In genomic region chrX:6225307-6226052, GRCh38 we compare ENCODE assay signal across 9 cellular contexts. TPM values are rescaled to one million over a fixed set of nuclear protein-coding genes. Genes with fewer than 3 reads are reported as not detected.
A peak's percentile ranks its signal among the peaks of the same experiment; 100 is the strongest.
DNase-seq lines count a peak whose midpoint lies in the region; ATAC-seq and TF ChIP-seq lines count a peak whose summit lies in the region.
"Had no signal": no experiment of that assay in that cellular context is flagged by ENCODE, and none has a peak within 500 bp of the region (broad histone marks: within the 10 kb centered on the region; RNA-seq: fewer than 3 reads in every experiment).

No MANE protein-coding gene starts in this region.

- no peaks in the 10 kb centered on the region for H3K36me3 Mint-ChIP-seq in CD4-positive, alpha-beta T cell (ENCODE audit: low read depth)

- ATAC-seq in CD4-positive, alpha-beta T cell (ENCODE audit: poor library complexity) = no peak
- ATAC-seq in HG03097 (IDR thresholded peaks at IDR 0.05; ENCODE audit: low FRiP score, unreplicated experiment) (no peak), HG02981 (IDR thresholded peaks at IDR 0.05; ENCODE audit: unreplicated experiment) (no peak), HG03280 (IDR thresholded peaks at IDR 0.05; ENCODE audit: unreplicated experiment) (no peak)

- no peak overlapping the region for H2BK12ac ChIP-seq in neuronal stem cell (ENCODE audit: low read length)

- H3K27me3 Mint-ChIP-seq in CD4-positive, alpha-beta T cell = peaks cover 18% of the 10 kb centered on the region

- no peak overlapping the region for H3K27ac ChIP-seq in CD4-positive, alpha-beta T cell (ENCODE audit: low read depth, low read length)
- H3K27ac ChIP-seq in neuronal stem cell (replicated peaks; ENCODE audit: low read length) = peak overlapping the region; percentile 80

- H3K9me3 Mint-ChIP-seq in CD4-positive, alpha-beta T cell = no peaks in the 10 kb centered on the region

- H3K9me3 ChIP-seq in CD4-positive, alpha-beta T cell (ENCODE audit: control insufficient read depth, low read length) = no peaks in the 10 kb centered on the region
- H3K9me3 ChIP-seq in Loucy (ENCODE audit: insufficient read depth, low read depth, low read length) = no peaks in the 10 kb centered on the region
- no peaks in the 10 kb centered on the region for H3K9me3 ChIP-seq in endocrine pancreas (ENCODE audit: control insufficient read depth, low read length)
- no peaks in the 10 kb centered on the region for H3K9me3 ChIP-seq in neuronal stem cell (replicated peaks in 1 of 2; ENCODE audit: control insufficient read depth in 2 of 2, insufficient read depth in 1 of 2, low read depth in 1 of 2, low read length in 2 of 2)

- no peak overlapping the region for H3K4ac ChIP-seq in neuronal stem cell (ENCODE audit: low read length)

- DNase-seq in CD4-positive, alpha-beta T cell = no peak
- DNase-seq in neuronal stem cell (ENCODE audit: low spot score) = peak; percentile 0
- DNase-seq in mucosa of gallbladder (ENCODE audit: low spot score) = no peak
- DNase-seq: EL had no signal

- H3K23ac ChIP-seq in neuronal stem cell (ENCODE audit: low read depth, low read length, poor library complexity) = no peak overlapping the region

- peaks cover 1% of the 10 kb centered on the region for H3K79me1 ChIP-seq in neuronal stem cell (ENCODE audit: low read depth, low read length)

- no peak overlapping the region for H2BK15ac ChIP-seq in neuronal stem cell (ENCODE audit: low read length)

- no peak overlapping the region for H2AK5ac ChIP-seq in neuronal stem cell (ENCODE audit: low read depth, low read length)

- peaks cover 48% of the 10 kb centered on the region for H3K79me2 ChIP-seq in Loucy (ENCODE audit: insufficient read depth, low read length)

- H3K4me2 ChIP-seq in Loucy (ENCODE audit: low read depth, low read length, poor library complexity, severe bottlenecking) (peak overlapping the region; percentile 83), neuronal stem cell (ENCODE audit: insufficient read depth, low read length, poor library complexity, severe bottlenecking) (peak overlapping the region; percentile 45)

- H3K18ac ChIP-seq in neuronal stem cell (ENCODE audit: low read length) = no peak overlapping the region

- H3K4me1 ChIP-seq in Loucy (ENCODE audit: insufficient read depth, low read length, poor library complexity, severe bottlenecking) = peaks cover 9% of the 10 kb centered on the region
- H3K4me1 ChIP-seq in endocrine pancreas (ENCODE audit: control insufficient read depth, insufficient read depth, low read length) = no peaks in the 10 kb centered on the region
- peaks cover 0 to 4% of the 10 kb centered on the region in 2 donors for H3K4me1 ChIP-seq in neuronal stem cell (ENCODE audit: control insufficient read depth in 2 of 2, insufficient read depth in 1 of 2, low read depth in 1 of 2, low read length in 2 of 2)

- no peaks in the 10 kb centered on the region for H3F3A ChIP-seq in Loucy (ENCODE audit: low read depth)

- no CpG with 5 or more reads among the region's 18 CpGs for WGBS in neuronal stem cell (ENCODE audit: extremely low coverage in 2 of 2, insufficient read length in 2 of 2, insufficient replicate concordance in 1 of 2), 2 donors

- H3K4me1 Mint-ChIP-seq in CD4-positive, alpha-beta T cell (ENCODE audit: low read depth) = peaks cover 4% of the 10 kb centered on the region

- H3K27ac Mint-ChIP-seq in CD4-positive, alpha-beta T cell = no peak overlapping the region

- H4K8ac ChIP-seq in neuronal stem cell (ENCODE audit: low read depth, low read length) = no peak overlapping the region

- POLR2A ChIA-PET in CD4-positive, alpha-beta T cell (lab: Charles Lee) = no interaction called here

- H2BK5ac ChIP-seq in neuronal stem cell (ENCODE audit: low read length) = no peak overlapping the region

- peak overlapping the region; percentile 83; the same call in 1 of the 2 replicates for H2AFZ ChIP-seq in Loucy (ENCODE audit: low read length)
- peak overlapping the region; percentile 92 for H2AFZ ChIP-seq in neuronal stem cell (ENCODE audit: low read length)

- H3K9ac ChIP-seq in Loucy (ENCODE audit: low read depth, low read length, poor library complexity, severe bottlenecking) (peak overlapping the region; percentile 80), endocrine pancreas (ENCODE audit: control insufficient read depth, insufficient read depth, low read length) (no peak overlapping the region), neuronal stem cell (ENCODE audit: low read depth, low read length, poor library complexity) (no peak overlapping the region)

- H3K36me3 ChIP-seq in Loucy (ENCODE audit: insufficient read depth, low read length) (no peaks in the 10 kb centered on the region), endocrine pancreas (ENCODE audit: control insufficient read depth, insufficient read depth, low read length) (no peaks in the 10 kb centered on the region), neuronal stem cell (replicated peaks in 1 of 2; ENCODE audit: control insufficient read depth in 2 of 2, insufficient read depth in 2 of 2, low read length in 2 of 2) (no peaks in the 10 kb centered on the region)

- H2BK120ac ChIP-seq in neuronal stem cell (ENCODE audit: low read depth, low read length) = no peak overlapping the region

- H4K20me1 ChIP-seq in Loucy (ENCODE audit: insufficient read depth, low read length, poor library complexity, severe bottlenecking) = no peaks in the 10 kb centered on the region

- TF ChIP-seq CTCF in CD4-positive, alpha-beta T cell (IDR thresholded peaks at IDR 0.05) = no peak
- no peak for TF ChIP-seq CTCF in Loucy (conservative IDR thresholded peaks at IDR 0.05; ENCODE audit: low read length)

- peaks cover 26% of the 10 kb centered on the region for H3K27me3 ChIP-seq in CD4-positive, alpha-beta T cell (ENCODE audit: control insufficient read depth, insufficient read depth, low read length)
- H3K27me3 ChIP-seq in Loucy (ENCODE audit: insufficient read depth, low read length, poor library complexity, severe bottlenecking) (no peaks in the 10 kb centered on the region), endocrine pancreas (ENCODE audit: control insufficient read depth, insufficient read depth, low read length) (no peaks in the 10 kb centered on the region), neuronal stem cell (ENCODE audit: control insufficient read depth in 3 of 3, insufficient read depth in 3 of 3, low read depth in 1 of 3, low read length in 3 of 3) (no peaks in the 10 kb centered on the region)

- no peaks in the 10 kb centered on the region for H3K9me2 ChIP-seq in Loucy (replicated peaks; ENCODE audit: low read depth, low read length)

- peak overlapping the region; percentile 65 for H3K4me3 Mint-ChIP-seq in CD4-positive, alpha-beta T cell

- intact Hi-C loops in CD4-positive, alpha-beta T cell (cut with DNase I, micrococcal nuclease) = no loop called here

- CTCF ChIA-PET in CD4-positive, alpha-beta T cell (lab: Charles Lee) = no interaction called here

- no peak overlapping the region for H4K91ac ChIP-seq in neuronal stem cell (ENCODE audit: low read depth, low read length, poor library complexity)

- H3K4me3 ChIP-seq in Loucy (ENCODE audit: low read length, poor library complexity, severe bottlenecking) = peak overlapping the region; percentile 85
- H3K4me3 ChIP-seq in endocrine pancreas (ENCODE audit: control insufficient read depth, insufficient read depth, low read length) = peak overlapping the region; percentile 5
- H3K4me3 ChIP-seq in neuronal stem cell (ENCODE audit: low read length in 2 of 2) = peak overlapping the region; percentile 74 to 93

- H3K14ac ChIP-seq in neuronal stem cell (ENCODE audit: low read length) = no peak overlapping the region

RNA-seq across cellular contexts. Expression of gene NLGN4X, which starts 3.2 kb away (rescaled TPM):
- under 1 TPM; 0.08 to 0.11 TPM for total RNA-seq in CD4-positive, alpha-beta T cell
- 13.6 TPM for polyA plus RNA-seq in neuronal stem cell (2013, experiment 1 of 2)
- 14.0 TPM for polyA plus RNA-seq in neuronal stem cell (2013, experiment 2 of 2)
- 3.6 TPM for total RNA-seq in mucosa of gallbladder

Comparison
In these comparisons a context has a peak if more than half of its experiments do, and no peak if none do; other contexts are left out.
1. H3K4me3 ChIP-seq: peak in every context shown above with its lines; median percentile 85 in Loucy; 84 in neuronal stem cell; 5 in endocrine pancreas.